8 cellular contexts compared by ENCODE assay signal in genomic region chr16:84505249-84506156, GRCh38. TPM values are rescaled to one million over a fixed set of nuclear protein-coding genes. Genes with fewer than 3 reads are reported as not detected.
DNase-seq lines count a peak whose midpoint lies in the region; TF ChIP-seq lines count a peak whose summit lies in the region.

No MANE protein-coding gene starts in this region.

- H3K4me1 Mint-ChIP-seq in CD8-positive, alpha-beta memory T cell, result peaks cover 40 to 62% (median 47%) of the 10 kb centered on the region in 3 donors

- DNase-seq in CD8-positive, alpha-beta memory T cell, result no peak
- DNase-seq in NB4 (ENCODE audit: low read depth) (no peak), neuronal stem cell (ENCODE audit: low spot score) (no peak), midbrain (lab: John Stamatoyannopoulos, UW) (no peak), NCI-H2227 treated with DMSO at 0.1 percent for 48 hours (lab: John Stamatoyannopoulos, UW) (no peak), AG20443 (ENCODE audit: low spot score) (no peak)
- no peak for DNase-seq in stimulated activated CD4-positive, alpha-beta T cell treated with anti-CD3 and anti-CD28 coated beads, Interleukin-15, amount 100 ng/mL, for 24 hours

- peaks cover 0 to 4% (median 3%) of the 10 kb centered on the region in 3 donors for H3K36me3 Mint-ChIP-seq in CD8-positive, alpha-beta memory T cell

- no peak overlapping the region for H4K91ac ChIP-seq in neuronal stem cell (ENCODE audit: low read depth, low read length, poor library complexity)

- H3K4me3 Mint-ChIP-seq in CD8-positive, alpha-beta memory T cell, result peak overlapping the region; percentile 83 to 96 (median 88)

- peaks cover 8% of the 10 kb centered on the region for H3K79me1 ChIP-seq in neuronal stem cell (ENCODE audit: low read depth, low read length)

- H3K9ac ChIP-seq in endocrine pancreas (ENCODE audit: control insufficient read depth, insufficient read depth, low read length) (peak overlapping the region; percentile 65), neuronal stem cell (ENCODE audit: low read depth, low read length, poor library complexity) (peak overlapping the region; percentile 95)

- no peaks in the 10 kb centered on the region for H3K9me3 Mint-ChIP-seq in CD8-positive, alpha-beta memory T cell

- H3K36me3 ChIP-seq in CD8-positive, alpha-beta memory T cell (ENCODE audit: insufficient read depth, low read length), result no peaks in the 10 kb centered on the region
- no peaks in the 10 kb centered on the region for H3K36me3 ChIP-seq in endocrine pancreas (ENCODE audit: control insufficient read depth, insufficient read depth, low read length)
- H3K36me3 ChIP-seq in neuronal stem cell (replicated peaks in 1 of 2; ENCODE audit: control insufficient read depth in 2 of 2, insufficient read depth in 2 of 2, low read length in 2 of 2), result peaks cover 5 to 9% of the 10 kb centered on the region in 2 donors

- peak overlapping the region; percentile 94 for H2BK120ac ChIP-seq in neuronal stem cell (ENCODE audit: low read depth, low read length)

- peaks cover 56% of the 10 kb centered on the region for H3K4me1 ChIP-seq in CD8-positive, alpha-beta memory T cell (ENCODE audit: insufficient read depth, low read length)
- H3K4me1 ChIP-seq in endocrine pancreas (ENCODE audit: control insufficient read depth, insufficient read depth, low read length) (no peaks in the 10 kb centered on the region), neuronal stem cell (ENCODE audit: control insufficient read depth in 2 of 2, insufficient read depth in 1 of 2, low read depth in 1 of 2, low read length in 2 of 2) (peaks cover 13 to 30% of the 10 kb centered on the region in 2 donors)

- peak overlapping the region; percentile 71 for H3K4me2 ChIP-seq in neuronal stem cell (ENCODE audit: insufficient read depth, low read length, poor library complexity, severe bottlenecking)

- peak overlapping the region; percentile 95 for H3K4me3 ChIP-seq in CD8-positive, alpha-beta memory T cell (ENCODE audit: low read length)
- H3K4me3 ChIP-seq in NB4 (ENCODE audit: low read depth, low read length) (peak overlapping the region; percentile 47), endocrine pancreas (ENCODE audit: control insufficient read depth, insufficient read depth, low read length) (no peak overlapping the region), neuronal stem cell (ENCODE audit: low read length in 2 of 2) (peak overlapping the region; percentile 75 to 95)

- no peaks in the 10 kb centered on the region for H3K9me3 ChIP-seq in CD8-positive, alpha-beta memory T cell (ENCODE audit: low read length)
- H3K9me3 ChIP-seq in endocrine pancreas (ENCODE audit: control insufficient read depth, low read length) (no peaks in the 10 kb centered on the region), neuronal stem cell (replicated peaks in 1 of 2; ENCODE audit: control insufficient read depth in 2 of 2, insufficient read depth in 1 of 2, low read depth in 1 of 2, low read length in 2 of 2) (no peaks in the 10 kb centered on the region)

- peak overlapping the region; percentile 73 for H3K27ac ChIP-seq in CD8-positive, alpha-beta memory T cell (ENCODE audit: low read depth, low read length)
- H3K27ac ChIP-seq in neuronal stem cell (replicated peaks; ENCODE audit: low read length), result peak overlapping the region; percentile 12

- peak overlapping the region; percentile 58 for H2BK12ac ChIP-seq in neuronal stem cell (ENCODE audit: low read length)

- no peak for TF ChIP-seq CTCF in NB4 (IDR thresholded peaks at IDR 0.05; ENCODE audit: low read depth, low read length)

- peak overlapping the region; percentile 82 for H2BK5ac ChIP-seq in neuronal stem cell (ENCODE audit: low read length)

- POLR2A ChIA-PET in CD8-positive, alpha-beta memory T cell (lab: Charles Lee), result interaction anchor here (0.5 to 1.6 kb wide), 7 partner anchors 9 to 112 kb away, joined by 3 to 6 read pairs (median 4); partner anchors contain the start of gene COTL1

- H4K8ac ChIP-seq in neuronal stem cell (ENCODE audit: low read depth, low read length), result peak overlapping the region; percentile 86

- CTCF ChIA-PET in CD8-positive, alpha-beta memory T cell (lab: Charles Lee), result interaction anchor here (0.6 to 6.7 kb wide), 36 partner anchors 9 to 549 kb away, joined by 3 to 69 read pairs (median 6); partner anchors contain the start of genes COTL1 and TAF1C

- H2AK5ac ChIP-seq in neuronal stem cell (ENCODE audit: low read depth, low read length), result peak overlapping the region; percentile 99

- H3K18ac ChIP-seq in neuronal stem cell (ENCODE audit: low read length), result peak overlapping the region; percentile 99

- H2BK15ac ChIP-seq in neuronal stem cell (ENCODE audit: low read length), result peak overlapping the region; percentile 99

- H3K4ac ChIP-seq in neuronal stem cell (ENCODE audit: low read length), result peak overlapping the region; percentile 89

- no peaks in the 10 kb centered on the region for H3K27me3 ChIP-seq in CD8-positive, alpha-beta memory T cell (ENCODE audit: insufficient read depth, low read length, poor library complexity, severe bottlenecking)
- H3K27me3 ChIP-seq in endocrine pancreas (ENCODE audit: control insufficient read depth, insufficient read depth, low read length) (no peaks in the 10 kb centered on the region), neuronal stem cell (ENCODE audit: control insufficient read depth in 3 of 3, insufficient read depth in 3 of 3, low read depth in 1 of 3, low read length in 3 of 3) (no peaks in the 10 kb centered on the region)

- H3K14ac ChIP-seq in neuronal stem cell (ENCODE audit: low read length), result peak overlapping the region; percentile 98

- H3K27ac Mint-ChIP-seq in CD8-positive, alpha-beta memory T cell, result peak overlapping the region in 7 of 8 donors; percentile 71 to 97 (median 88)

- no peak for TF ChIP-seq POLR2A in NB4 (IDR thresholded peaks at IDR 0.05; ENCODE audit: extremely low read depth, insufficient read length)

- H2AFZ ChIP-seq in neuronal stem cell (ENCODE audit: low read length), result peak overlapping the region; percentile 98

- WGBS in neuronal stem cell (ENCODE audit: extremely low coverage in 2 of 2, insufficient read length in 2 of 2, insufficient replicate concordance in 1 of 2), 2 donors, result no CpG with 5 or more reads among the region's 33 CpGs

- H3K27me3 Mint-ChIP-seq in CD8-positive, alpha-beta memory T cell, result no peaks in the 10 kb centered on the region

- H3K23ac ChIP-seq in neuronal stem cell (ENCODE audit: low read depth, low read length, poor library complexity), result peak overlapping the region; percentile 21

RNA-seq across cellular contexts. Expression of gene MEAK7, which starts 1.0 kb away (rescaled TPM):
- total RNA-seq in CD8-positive, alpha-beta memory T cell, result 1 to 10 TPM; 6.7 to 7.7 TPM
- polyA plus RNA-seq in CD8-positive, alpha-beta memory T cell, result 7.8 TPM
- polyA plus RNA-seq in neuronal stem cell (2013, experiment 1 of 2), result 8.0 TPM
- 8.4 TPM for polyA plus RNA-seq in neuronal stem cell (2013, experiment 2 of 2)
